In the genomic region with DNA sequence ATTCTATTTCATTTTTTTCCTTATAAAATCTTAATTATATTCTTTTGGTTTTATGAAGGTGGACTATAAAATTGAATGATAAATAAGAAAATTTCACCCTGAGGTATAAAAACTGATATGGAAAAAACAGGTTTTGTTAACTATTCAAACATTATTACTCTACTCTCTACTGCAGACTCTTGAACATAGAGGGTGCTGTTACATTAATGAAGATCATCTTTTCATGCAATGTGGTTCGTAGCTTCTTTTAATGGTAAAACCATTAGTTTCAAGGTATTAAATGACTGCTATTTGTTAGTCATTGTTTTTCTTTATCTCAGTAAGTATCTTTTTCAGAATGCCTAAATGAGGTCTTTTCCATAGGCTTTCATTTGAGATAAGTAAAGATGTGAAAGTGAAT, we compare ENCODE assay signal across 12 cellular contexts.
DNase-seq lines count a peak whose midpoint lies in the region; ATAC-seq and TF ChIP-seq lines count a peak whose summit lies in the region.
"Had no signal": no experiment of that assay in that cellular context is flagged by ENCODE, and none has a peak within 500 bp of the region (broad histone marks: within the 10 kb centered on the region; RNA-seq: fewer than 3 reads in every experiment).

No MANE protein-coding gene starts in this region.

- H3K9me3 ChIP-seq in DND-41 (ENCODE audit: insufficient read depth, low read length, severe bottlenecking), result no peaks in the 10 kb centered on the region
- no peaks in the 10 kb centered on the region for H3K9me3 ChIP-seq in vagina

- H3K9me3 Mint-ChIP-seq in activated naive CD4-positive, alpha-beta T cell treated with anti-CD3 and anti-CD28 coated beads, Interleukin-2, amount 10 ng/mL, durations not matched to agents 7 days and 5 days, result no peaks in the 10 kb centered on the region

- CTCF ChIA-PET in activated naive CD4-positive, alpha-beta T cell treated with anti-CD3 and anti-CD28 coated beads, Interleukin-2, amount 10 ng/mL, durations not matched to agents 7 days and 5 days (lab: Charles Lee), result no interaction called here

- H3K4me3 Mint-ChIP-seq in activated naive CD4-positive, alpha-beta T cell treated with anti-CD3 and anti-CD28 coated beads, Interleukin-2, amount 10 ng/mL, durations not matched to agents 7 days and 5 days, result no peak overlapping the region
- H3K4me3 Mint-ChIP-seq: IgD-negative memory B cell had no signal

- H3K79me2 ChIP-seq in DND-41 (ENCODE audit: insufficient read depth, low read length), result no peaks in the 10 kb centered on the region

- no peaks in the 10 kb centered on the region for H4K20me1 ChIP-seq in DND-41 (ENCODE audit: insufficient read depth, low read length)

- no peak overlapping the region for H3K4me2 ChIP-seq in DND-41 (ENCODE audit: insufficient read depth, low read length)

- intact Hi-C loops in vagina (cut with DNase I), result no loop called here

- no peak overlapping the region for H3K27ac Mint-ChIP-seq in activated naive CD4-positive, alpha-beta T cell treated with anti-CD3 and anti-CD28 coated beads, Interleukin-2, amount 10 ng/mL, durations not matched to agents 7 days and 5 days
- H3K27ac Mint-ChIP-seq: IgD-negative memory B cell had no signal

- no peaks in the 10 kb centered on the region for H3K36me3 Mint-ChIP-seq in activated naive CD4-positive, alpha-beta T cell treated with anti-CD3 and anti-CD28 coated beads, Interleukin-2, amount 10 ng/mL, durations not matched to agents 7 days and 5 days
- H3K36me3 Mint-ChIP-seq: IgD-negative memory B cell had no signal

- DNase-seq in DND-41 (no peak), NAMALWA (ENCODE audit: low spot score) (peak; percentile 7), brain microvascular endothelial cell (no peak), myocyte (ENCODE audit: low read depth) (peak; percentile 22), cerebellar cortex (ENCODE audit: low spot score) (no peak), vagina (ENCODE audit: extremely low spot score in 2 of 2) (no peak), NCI-H524 treated with DMSO at 0.1 percent for 48 hours (lab: John Stamatoyannopoulos, UW) (no peak)
- no peak for DNase-seq in activated naive CD4-positive, alpha-beta T cell treated with anti-CD3 and anti-CD28 coated beads, Interleukin-2, amount 10 ng/mL, durations not matched to agents 7 days and 5 days
- DNase-seq: left cardiac atrium; nucleus accumbens; stimulated activated CD4-positive, alpha-beta T cell treated with anti-CD3 and anti-CD28 coated beads, Interleukin-1b, Interleukin-23, amount 100 ng/mL, for 48 hours had no signal

- H3K27me3 Mint-ChIP-seq in activated naive CD4-positive, alpha-beta T cell treated with anti-CD3 and anti-CD28 coated beads, Interleukin-2, amount 10 ng/mL, durations not matched to agents 7 days and 5 days, result no peaks in the 10 kb centered on the region
- H3K27me3 Mint-ChIP-seq: IgD-negative memory B cell had no signal

- TF ChIP-seq CTCF in DND-41 (IDR thresholded peaks at IDR 0.05; ENCODE audit: borderline replicate concordance, extremely low read depth, low read length, poor library complexity, severe bottlenecking), result peak; percentile 18
- peak; percentile 19 for TF ChIP-seq CTCF in brain microvascular endothelial cell (IDR thresholded peaks at IDR 0.05; ENCODE audit: low read depth, low read length, missing control alignments)
- no peak for TF ChIP-seq CTCF in vagina (IDR thresholded peaks at IDR 0.05)

- no peak overlapping the region for H3K27ac ChIP-seq in DND-41 (ENCODE audit: low read length)
- no peak overlapping the region for H3K27ac ChIP-seq in brain microvascular endothelial cell
- H3K27ac ChIP-seq in vagina, result no peak overlapping the region

- ATAC-seq in DND-41 (ENCODE audit: insufficient read depth, low read depth), result no peak
- ATAC-seq: left cardiac atrium had no signal

- no peak for TF ChIP-seq POLR2A in vagina (IDR thresholded peaks at IDR 0.05)

- H3K4me3 ChIP-seq in DND-41 (ENCODE audit: low read depth in 1 of 2, low read length in 2 of 2) (no peak overlapping the region), brain microvascular endothelial cell (ENCODE audit: low read depth, low read length) (no peak overlapping the region), vagina (no peak overlapping the region)

- H3K36me3 ChIP-seq in DND-41 (ENCODE audit: insufficient read depth, low read length), result no peaks in the 10 kb centered on the region
- H3K36me3 ChIP-seq in brain microvascular endothelial cell (replicated peaks), result no peaks in the 10 kb centered on the region
- no peaks in the 10 kb centered on the region for H3K36me3 ChIP-seq in vagina

- H3K27me3 ChIP-seq in DND-41 (ENCODE audit: insufficient read depth, low read length, poor library complexity) (no peaks in the 10 kb centered on the region), brain microvascular endothelial cell (replicated peaks) (no peaks in the 10 kb centered on the region), vagina (no peaks in the 10 kb centered on the region)

- H3K4me1 Mint-ChIP-seq in activated naive CD4-positive, alpha-beta T cell treated with anti-CD3 and anti-CD28 coated beads, Interleukin-2, amount 10 ng/mL, durations not matched to agents 7 days and 5 days, result no peaks in the 10 kb centered on the region
- H3K4me1 Mint-ChIP-seq: IgD-negative memory B cell had no signal

- in situ Hi-C loops in brain microvascular endothelial cell (cut with HindIII; ENCODE audit: low pct_ligation_motif_present, low sequenced_read_pairs), result no loop called here

- no peak overlapping the region for H3K9ac ChIP-seq in DND-41 (ENCODE audit: low read depth, low read length)

- H2AFZ ChIP-seq in DND-41 (ENCODE audit: low read depth, low read length), result no peak overlapping the region

- no peaks in the 10 kb centered on the region for H3K4me1 ChIP-seq in DND-41 (ENCODE audit: insufficient read depth, low read length)
- H3K4me1 ChIP-seq in vagina, result no peaks in the 10 kb centered on the region

Comparison
In these comparisons a context has a peak if more than half of its experiments do, and no peak if none do; other contexts are left out.
1. DNase-seq: peak in NAMALWA (single experiment) and myocyte (single experiment); none in DND-41 (single experiment), brain microvascular endothelial cell (single experiment), activated naive CD4-positive, alpha-beta T cell treated with anti-CD3 and anti-CD28 coated beads, Interleukin-2, amount 10 ng/mL, durations not matched to agents 7 days and 5 days (single experiment), cerebellar cortex (single experiment), vagina (0 of 2) and NCI-H524 treated with DMSO at 0.1 percent for 48 hours (single experiment).
2. CTCF ChIP-seq: peak in DND-41 (single experiment) and brain microvascular endothelial cell (single experiment); none in vagina (0 of 3).